ENCODE assay signal across 1 cellular context in genomic region chr6:136526196-136526930, GRCh38.
TF ChIP-seq lines count a peak whose summit lies in the region.

No MANE protein-coding gene starts in this region.

TF ChIP-seq in GM12878, 131 proteins besides CTCF, POLR2A, EP300 and RAD21 (continued from another document):
- TF ChIP-seq FOS (IDR thresholded peaks at IDR 0.05; ENCODE audit: borderline replicate concordance, extremely low read depth, insufficient read length) = no peak
- no peak for TF ChIP-seq MEF2A (IDR thresholded peaks at IDR 0.05; ENCODE audit: insufficient read depth, low read depth, low read length)
- no peak for TF ChIP-seq FOXM1 (IDR thresholded peaks at IDR 0.05; ENCODE audit: low read depth, low read length)
- no peak for TF ChIP-seq JUND (IDR thresholded peaks at IDR 0.05; ENCODE audit: low read depth, low read length)
- TF ChIP-seq BCL11A (IDR thresholded peaks at IDR 0.05; ENCODE audit: low read depth, low read length) = no peak
- no peak for TF ChIP-seq YY1 (IDR thresholded peaks at IDR 0.05; ENCODE audit: low read depth, low read length)
- TF ChIP-seq TARDBP (IDR thresholded peaks at IDR 0.05; ENCODE audit: borderline replicate concordance) = no peak
TF ChIP-seq in GM12878: peak in this region for 0.
